In the genomic region with DNA sequence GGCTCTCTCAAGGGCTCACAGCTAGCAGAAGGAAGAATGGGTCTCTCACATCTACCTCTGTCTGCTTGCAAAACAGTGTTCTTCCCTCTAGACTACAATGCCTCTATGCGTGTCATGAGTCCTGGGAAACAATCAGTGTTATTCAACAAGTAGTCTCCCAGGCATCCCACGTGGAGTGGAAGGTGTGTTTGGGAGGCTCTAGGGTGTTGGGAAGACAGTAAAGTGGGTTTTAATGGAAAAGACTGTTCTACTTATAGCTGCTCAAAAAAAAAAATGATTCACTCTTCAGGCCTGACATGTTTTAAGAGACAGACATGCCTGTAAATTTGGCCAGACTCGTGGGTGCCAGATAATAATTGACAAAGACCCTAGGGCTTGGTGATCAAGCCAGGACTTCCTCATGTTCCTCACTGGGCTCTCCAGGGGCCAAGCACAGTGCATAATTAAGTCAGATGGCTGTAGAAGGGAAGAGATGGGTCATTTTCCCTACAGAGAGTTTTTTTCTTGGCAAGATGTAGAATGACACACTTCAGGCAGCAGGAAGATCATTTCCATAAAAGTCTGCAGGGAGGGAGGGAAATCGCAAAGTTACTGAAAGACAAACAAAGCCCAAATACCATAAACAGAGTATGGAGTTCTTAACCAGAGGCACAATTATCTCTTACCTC, we compare ENCODE assay signal across 1 cellular context.
TF ChIP-seq lines count a peak whose summit lies in the region.

No MANE protein-coding gene starts in this region.

TF ChIP-seq in HEK293T, 16 proteins besides CTCF, POLR2A, EP300 and RAD21 (continued from another document):
- TF ChIP-seq BHLHE40 (IDR thresholded peaks at IDR 0.05; ENCODE audit: borderline replicate concordance) (no peak), SP1 (IDR thresholded peaks at IDR 0.05) (no peak), HDGF (IDR thresholded peaks at IDR 0.05; ENCODE audit: borderline replicate concordance) (no peak), ARNT (IDR thresholded peaks at IDR 0.05) (no peak)
TF ChIP-seq in HEK293T: peak in this region for 0.
